Comparison of ENCODE assay signal across 1 cellular context in genomic region chr12:21526053-21526452, GRCh38.
TF ChIP-seq lines count a peak whose summit lies in the region.

SPX (plus strand) TSS chr12:21526296; CDS start chr12:21526473, 177 bp downstream.

TF ChIP-seq in GM23338, 12 proteins besides CTCF, POLR2A, EP300 and RAD21 (continued from another document):
- TF ChIP-seq ZNF462 (CRISPR knock-in tag; IDR thresholded peaks at IDR 0.05) (no peak), CREB1 (CRISPR knock-in tag; IDR thresholded peaks at IDR 0.05; ENCODE audit: low read depth) (no peak), EZH2phosphoT487 (IDR thresholded peaks at IDR 0.05; ENCODE audit: unreplicated experiment) (no peak)
